27 cellular contexts compared by ENCODE assay signal in the genomic region with DNA sequence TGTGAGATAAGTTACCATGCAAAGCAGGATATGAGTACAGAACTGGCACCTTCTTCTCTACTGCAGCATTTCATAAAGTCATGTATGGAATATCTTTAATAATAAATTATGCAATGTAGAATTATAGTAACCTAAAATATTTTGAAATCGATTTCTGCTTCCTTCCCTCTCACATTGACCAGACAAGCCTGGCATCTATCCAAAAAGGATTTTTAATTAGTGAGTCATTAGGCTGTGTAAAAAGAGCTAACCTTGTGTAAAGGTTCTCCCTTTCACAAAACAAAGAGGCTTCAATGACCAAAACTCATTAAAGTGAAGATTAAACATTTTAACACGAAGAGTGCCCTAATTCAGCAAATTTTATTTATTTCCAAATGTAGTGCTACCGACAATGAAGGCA. TPM values are rescaled to one million over a fixed set of nuclear protein-coding genes. Genes with fewer than 3 reads are reported as not detected.
DNase-seq lines count a peak whose midpoint lies in the region; ATAC-seq, FAIRE-seq and TF ChIP-seq lines count a peak whose summit lies in the region.
"Had no signal": no experiment of that assay in that cellular context is flagged by ENCODE, and none has a peak within 500 bp of the region (broad histone marks: within the 10 kb centered on the region; RNA-seq: fewer than 3 reads in every experiment).

No MANE protein-coding gene starts in this region.

- H3K36me3 ChIP-seq in PC-3 (ENCODE audit: low read depth, low read length) (no peaks in the 10 kb centered on the region), endothelial cell of umbilical vein (ENCODE audit: control insufficient read depth in 2 of 2, extremely low read depth in 1 of 2, insufficient read depth in 2 of 2, low read length in 2 of 2) (no peaks in the 10 kb centered on the region), mesendoderm (ENCODE audit: control insufficient read depth, insufficient read depth, low read length) (no peaks in the 10 kb centered on the region)
- H3K36me3 ChIP-seq: adrenal gland, ovary, Peyer's patch, stomach had no signal

- H4K8ac ChIP-seq in mesendoderm (ENCODE audit: low read depth, low read length), result no peak overlapping the region

- H2AK5ac ChIP-seq in mesendoderm (ENCODE audit: low read length), result no peak overlapping the region

- TF ChIP-seq CTCF in PC-3 (conservative IDR thresholded peaks at IDR 0.05; ENCODE audit: low read depth, low read length) (no peak), endothelial cell of umbilical vein (IDR thresholded peaks at IDR 0.05; ENCODE audit: extremely low read depth in 1 of 2, insufficient read depth in 1 of 2, low read depth in 1 of 2, low read length in 2 of 2) (no peak)

- no peak overlapping the region for H3K56ac ChIP-seq in mesendoderm (ENCODE audit: low read length)

- TF ChIP-seq POLR2A in endothelial cell of umbilical vein (IDR thresholded peaks at IDR 0.05; ENCODE audit: low read depth, low read length), result no peak

- ATAC-seq in PC-3, result peak; percentile 48
- ATAC-seq: esophagus mucosa, natural killer cell, right cardiac atrium had no signal

- CTCF ChIA-PET in PC-3 (lab: Charles Lee), result no interaction called here
- CTCF ChIA-PET in endothelial cell of umbilical vein (lab: Charles Lee), result no interaction called here
- CTCF ChIA-PET in activated naive CD4-positive, alpha-beta T cell treated with anti-CD3 and anti-CD28 coated beads, Interleukin-2, amount 10 ng/mL, durations not matched to agents 7 days and 5 days (lab: Charles Lee), result no interaction called here

- POLR2A ChIA-PET in PC-3 (lab: Charles Lee; ENCODE audit: unreplicated experiment), result interaction anchor here (0.6 kb wide), 1 partner anchor 43 kb away, joined by 3 read pairs; no protein-coding TSS in a partner anchor
- POLR2A ChIA-PET in endothelial cell of umbilical vein (lab: Charles Lee), result no interaction called here

- H4K5ac ChIP-seq in mesendoderm (ENCODE audit: low read length), result no peak overlapping the region

- H4K20me1 ChIP-seq in PC-3 (ENCODE audit: low read length) (no peaks in the 10 kb centered on the region), endothelial cell of umbilical vein (replicated peaks; ENCODE audit: control insufficient read depth, extremely low read depth, insufficient read depth, low read length) (no peaks in the 10 kb centered on the region)

- no peaks in the 10 kb centered on the region for H3K9me3 Mint-ChIP-seq in activated naive CD4-positive, alpha-beta T cell treated with anti-CD3 and anti-CD28 coated beads, Interleukin-2, amount 10 ng/mL, durations not matched to agents 7 days and 5 days
- H3K9me3 Mint-ChIP-seq: central memory CD8-positive, alpha-beta T cell; natural killer cell; type B pancreatic cell had no signal

- H3K79me2 ChIP-seq in PC-3 (ENCODE audit: low read length), result no peaks in the 10 kb centered on the region
- H3K79me2 ChIP-seq in endothelial cell of umbilical vein (ENCODE audit: control insufficient read depth, insufficient read depth, low read length), result no peaks in the 10 kb centered on the region
- no peaks in the 10 kb centered on the region for H3K79me2 ChIP-seq in mesendoderm (ENCODE audit: control insufficient read depth, insufficient read depth, low read length)

- H3K9me2 ChIP-seq in PC-3 (replicated peaks; ENCODE audit: low read length), result no peaks in the 10 kb centered on the region

- no peaks in the 10 kb centered on the region for H3K79me1 ChIP-seq in mesendoderm (ENCODE audit: low read length)

- H2BK5ac ChIP-seq in mesendoderm (ENCODE audit: low read length), result no peak overlapping the region

- H3K9me3 ChIP-seq in PC-3 (ENCODE audit: low read length) (no peaks in the 10 kb centered on the region), endothelial cell of umbilical vein (replicated peaks; ENCODE audit: control insufficient read depth, insufficient read depth, low read length) (no peaks in the 10 kb centered on the region)
- H3K9me3 ChIP-seq: adrenal gland, Caco-2, ovary, Peyer's patch had no signal

- H3K4me3 Mint-ChIP-seq in activated naive CD4-positive, alpha-beta T cell treated with anti-CD3 and anti-CD28 coated beads, Interleukin-2, amount 10 ng/mL, durations not matched to agents 7 days and 5 days, result no peak overlapping the region
- H3K4me3 Mint-ChIP-seq: B cell; central memory CD8-positive, alpha-beta T cell; HFFc6; mesothelial cell of epicardium; natural killer cell; type B pancreatic cell had no signal

- H3K27me3 ChIP-seq in PC-3 (ENCODE audit: low read length) (no peaks in the 10 kb centered on the region), endothelial cell of umbilical vein (ENCODE audit: control insufficient read depth in 2 of 2, insufficient read depth in 2 of 2, low read length in 2 of 2) (no peaks in the 10 kb centered on the region), mesendoderm (ENCODE audit: insufficient read depth, low read length, poor library complexity) (no peaks in the 10 kb centered on the region)
- H3K27me3 ChIP-seq: adrenal gland, ovary, Peyer's patch, stomach had no signal

- WGBS in mesendoderm (ENCODE audit: extremely low coverage, insufficient coverage, low lambda C conversion rate), result no CpG with 5 or more reads among the region's 3 CpGs

- BruUV-seq in PC-3 (replicated peaks; lab: Mats Ljungman, UMichigan) (no TSS peak), endothelial cell of umbilical vein (replicated peaks; lab: Mats Ljungman, UMichigan) (no TSS peak)

- H3K4me1 ChIP-seq in PC-3 (ENCODE audit: insufficient read depth, low read length) (peaks cover 7% of the 10 kb centered on the region; the same call in 1 of the 2 replicates), endothelial cell of umbilical vein (ENCODE audit: control insufficient read depth, extremely low read depth, insufficient read depth, low read length) (peaks cover 7% of the 10 kb centered on the region), mesendoderm (ENCODE audit: control insufficient read depth, low read depth, low read length) (no peaks in the 10 kb centered on the region)
- H3K4me1 ChIP-seq: adrenal gland, Caco-2, Peyer's patch had no signal

- dilution Hi-C loops in endothelial cell of umbilical vein (cut with MboI; ENCODE audit: extremely low pct_ligation_motif_present, low sequenced_read_pairs), result no loop called here

- H3K18ac ChIP-seq in mesendoderm (ENCODE audit: low read length), result no peak overlapping the region

- FAIRE-seq in endothelial cell of umbilical vein (lab: Jason Lieb, UNC), result no peak

- intact Hi-C loops in PC-3 (cut with micrococcal nuclease) (no loop called here), endothelial cell of umbilical vein (cut with micrococcal nuclease) (no loop called here), cardiac septum (cut with DNase I) (no loop called here)

- H3K27ac ChIP-seq in PC-3 (ENCODE audit: low read length) (no peak overlapping the region), endothelial cell of umbilical vein (ENCODE audit: insufficient read depth, low read depth, low read length) (no peak overlapping the region), mesendoderm (ENCODE audit: low read depth, low read length) (no peak overlapping the region)
- H3K27ac ChIP-seq: 22Rv1, adrenal gland, ovary, Peyer's patch, SK-N-MC, stomach had no signal

- H2AFZ ChIP-seq in PC-3 (ENCODE audit: low read length), result no peak overlapping the region
- no peak overlapping the region for H2AFZ ChIP-seq in endothelial cell of umbilical vein (ENCODE audit: low read depth, low read length)

- H3K4me3 ChIP-seq in PC-3 (ENCODE audit: low read length) (no peak overlapping the region), endothelial cell of umbilical vein (replicated peaks in 1 of 3; ENCODE audit: insufficient read depth in 1 of 3, low read depth in 1 of 3, low read length in 3 of 3) (no peak overlapping the region), mesendoderm (ENCODE audit: low read length) (no peak overlapping the region)
- H3K4me3 ChIP-seq: adrenal gland, ovary, Peyer's patch, SK-N-MC, stomach had no signal

- H3K4ac ChIP-seq in mesendoderm (ENCODE audit: low read depth, low read length), result no peak overlapping the region

- DNase-seq in DMS 273 (lab: John Stamatoyannopoulos, UW; ENCODE audit: unreplicated experiment) (peak; percentile 1), DMS 273 treated with DMSO at 0.1 percent for 48 hours (lab: John Stamatoyannopoulos, UW) (no peak), HT-29 (ENCODE audit: low spot score) (peak; percentile 82), PC-3 (peak; percentile 38), endothelial cell of umbilical vein (ENCODE audit: low read depth, low spot score) (peak; percentile 29), mesendoderm (no peak), cardiac septum (ENCODE audit: low spot score) (no peak)
- no peak for DNase-seq in activated naive CD4-positive, alpha-beta T cell treated with anti-CD3 and anti-CD28 coated beads, Interleukin-2, amount 10 ng/mL, durations not matched to agents 7 days and 5 days
- DNase-seq: activated CD4-positive, alpha-beta T cell treated with anti-CD3 and anti-CD28 coated beads, Interleukin-2, amount 50 U/mL, for 4 hours; activated effector memory CD4-positive, alpha-beta T cell treated with anti-CD3 and anti-CD28 coated beads, Interleukin-2, amount 50 U/mL, for 16 hours; adrenal gland; Caco-2; HFFc6; MM.1S; natural killer cell; ovary; Peyer's patch; right cardiac atrium; stimulated activated CD4-positive, alpha-beta T cell treated with anti-CD3 and anti-CD28 coated beads, Interleukin-12 subunit alpha, Interleukin-12 subunit beta, amount 100 ng/mL, for 4 hours; stomach had no signal

- H3K23ac ChIP-seq in mesendoderm (ENCODE audit: low read length), result no peak overlapping the region

- H2BK15ac ChIP-seq in mesendoderm (replicated peaks; ENCODE audit: low read depth), result no peak overlapping the region

- no peaks in the 10 kb centered on the region for H3K9me1 ChIP-seq in endothelial cell of umbilical vein (replicated peaks; ENCODE audit: control insufficient read depth, extremely low read depth, insufficient read depth, low read length)

- H3K27ac Mint-ChIP-seq in activated naive CD4-positive, alpha-beta T cell treated with anti-CD3 and anti-CD28 coated beads, Interleukin-2, amount 10 ng/mL, durations not matched to agents 7 days and 5 days, result no peak overlapping the region
- H3K27ac Mint-ChIP-seq: B cell, HFFc6, mesothelial cell of epicardium, natural killer cell, type B pancreatic cell had no signal

- peak overlapping the region; percentile 30 for H3K4me2 ChIP-seq in PC-3 (ENCODE audit: low read length)
- H3K4me2 ChIP-seq in endothelial cell of umbilical vein (ENCODE audit: insufficient read depth, low read length), result peak overlapping the region; percentile 3
- H3K4me2 ChIP-seq in mesendoderm (ENCODE audit: low read length), result no peak overlapping the region

- no peaks in the 10 kb centered on the region for H3F3A ChIP-seq in PC-3 (ENCODE audit: low read length, unreplicated experiment)

- H3K27me3 Mint-ChIP-seq in activated naive CD4-positive, alpha-beta T cell treated with anti-CD3 and anti-CD28 coated beads, Interleukin-2, amount 10 ng/mL, durations not matched to agents 7 days and 5 days, result peaks cover 4% of the 10 kb centered on the region
- H3K27me3 Mint-ChIP-seq: B cell had no signal

- H3K4me1 Mint-ChIP-seq in activated naive CD4-positive, alpha-beta T cell treated with anti-CD3 and anti-CD28 coated beads, Interleukin-2, amount 10 ng/mL, durations not matched to agents 7 days and 5 days, result no peaks in the 10 kb centered on the region
- H3K4me1 Mint-ChIP-seq: central memory CD8-positive, alpha-beta T cell; mesothelial cell of epicardium; natural killer cell had no signal

- H2BK120ac ChIP-seq in mesendoderm (ENCODE audit: low read depth, low read length), result no peak overlapping the region

- no peak overlapping the region for H3K9ac ChIP-seq in PC-3 (ENCODE audit: low read length)
- H3K9ac ChIP-seq in endothelial cell of umbilical vein (replicated peaks; ENCODE audit: extremely low read depth, insufficient read depth, low read length), result no peak overlapping the region
- H3K9ac ChIP-seq in mesendoderm (ENCODE audit: low read length), result no peak overlapping the region

- H3K36me3 Mint-ChIP-seq in activated naive CD4-positive, alpha-beta T cell treated with anti-CD3 and anti-CD28 coated beads, Interleukin-2, amount 10 ng/mL, durations not matched to agents 7 days and 5 days, result no peaks in the 10 kb centered on the region
- H3K36me3 Mint-ChIP-seq: natural killer cell, type B pancreatic cell had no signal

RNA-seq across cellular contexts. Expression of a gene that starts 48.7 kb away (rescaled TPM):
- total RNA-seq in HT-29 (2014; rRNA removed; shearing (Covaris generic)), result 10.7 and 27.5 TPM in 2 replicates
- total RNA-seq in PC-3 (2014; rRNA removed), result 5.5 and 5.7 TPM in 2 replicates
- 103 and 108 TPM in 2 replicates for total RNA-seq in endothelial cell of umbilical vein
- 72.6 and 105 TPM in 2 replicates for polyA plus RNA-seq in endothelial cell of umbilical vein
- 44.2 and 90.5 TPM in 2 replicates for polyA plus RNA-seq in endothelial cell of umbilical vein (2011; cell fraction: cytosol; rRNA removed)
- 54.0 and 83.4 TPM in 2 replicates for polyA plus RNA-seq in endothelial cell of umbilical vein (2011; cell fraction: nucleus; rRNA removed)
- polyA plus RNA-seq in endothelial cell of umbilical vein (2012), result 82.2 and 93.3 TPM in 2 replicates
- 392 and 452 TPM in 2 replicates for polyA minus RNA-seq in endothelial cell of umbilical vein
- 13.0 TPM for polyA minus RNA-seq in endothelial cell of umbilical vein (2011; cell fraction: cytosol; rRNA and poly(A)+ RNA removed)
- polyA minus RNA-seq in endothelial cell of umbilical vein (2011; cell fraction: nucleus; rRNA and poly(A)+ RNA removed), result 243 and 358 TPM in 2 replicates
- 5.3 TPM for polyA plus RNA-seq in mesendoderm (2013, experiment 1 of 2)
- 5.2 TPM for polyA plus RNA-seq in mesendoderm (2013, experiment 2 of 2)
- 9.9 TPM for total RNA-seq in cardiac septum

Comparison
In these comparisons a context has a peak if more than half of its experiments do, and no peak if none do; other contexts are left out.
1. DNase-seq: peak in DMS 273 (single experiment), HT-29 (single experiment), PC-3 (single experiment) and endothelial cell of umbilical vein (single experiment); none in DMS 273 treated with DMSO at 0.1 percent for 48 hours (single experiment), mesendoderm (single experiment), cardiac septum (single experiment) and activated naive CD4-positive, alpha-beta T cell treated with anti-CD3 and anti-CD28 coated beads, Interleukin-2, amount 10 ng/mL, durations not matched to agents 7 days and 5 days (single experiment).